In the genomic region with DNA sequence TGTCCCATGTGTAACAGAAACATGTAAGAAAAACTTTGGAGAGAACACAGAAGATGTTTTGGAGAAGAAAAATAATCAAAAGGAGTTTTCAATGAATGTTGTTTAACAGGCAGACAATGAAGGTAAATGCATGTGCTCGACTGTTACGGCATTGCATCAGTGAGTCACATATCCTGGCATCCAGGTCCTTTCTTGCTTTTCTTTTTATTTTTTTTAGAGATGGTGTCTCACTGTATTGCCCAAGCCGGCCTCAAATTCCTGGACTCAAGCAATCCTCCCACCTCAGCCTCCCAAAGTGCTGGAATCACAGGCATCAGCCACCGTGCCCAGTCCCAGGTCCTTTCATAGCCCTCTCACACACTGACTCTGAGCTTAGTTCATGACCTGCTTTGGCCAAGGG, we compare ENCODE assay signal across 36 cellular contexts.
"Had no signal": no experiment of that assay in that cellular context is flagged by ENCODE, and none has a peak within 500 bp of the region (broad histone marks: within the 10 kb centered on the region; RNA-seq: fewer than 3 reads in every experiment).

No MANE protein-coding gene starts in this region.

- H3K9me3 Mint-ChIP-seq: activated T-helper 1 cell treated with anti-CD3 and anti-CD28 coated beads, Interleukin-12 subunit alpha, Interleukin-12 subunit beta, Interleukin-2, Interleukin-4 antibody, amounts not matched to agents 30 ng/mL and 10 ng/mL and 1 ng/mL, durations not matched to agents 14 hours and 24 hours and 36 hours; T-helper 1 cell treated with Interleukin-12 subunit alpha and Interleukin-12 subunit beta and Interleukin-4 antibody, amounts not matched to agents 30 μg/mL and 1 μg/mL, for 36 hours had no signal

- DNase-seq: activated B cell treated with CpG ODN at 0.5 μM for 24 hours; activated CD4-positive, alpha-beta memory T cell treated with anti-CD3 and anti-CD28 coated beads for 36 hours; activated CD4-positive, alpha-beta T cell treated with anti-CD3 and anti-CD28 coated beads for 4 hours; activated CD4-positive, alpha-beta T cell treated with anti-CD3 and anti-CD28 coated beads, Interleukin-2, amount 10 ng/mL, durations not matched to agents 24 days and 14 days; activated CD4-positive, alpha-beta T cell treated with anti-CD3 and anti-CD28 coated beads, Interleukin-2, amount 50 U/mL, for 1 hour; activated CD4-positive, alpha-beta T cell treated with anti-CD3 and anti-CD28 coated beads, Interleukin-2, amount 50 U/mL, for 4 hours; activated CD4-positive, CD25-positive, alpha-beta regulatory T cell treated with anti-CD3 and anti-CD28 coated beads, Interleukin-2, amount 50 U/mL, for 72 hours; activated CD8-positive, alpha-beta memory T cell treated with anti-CD3 and anti-CD28 coated beads, Interleukin-2, amount 50 U/mL, for 4 hours; activated CD8-positive, alpha-beta T cell treated with anti-CD3 and anti-CD28 coated beads for 36 hours; activated effector memory CD4-positive, alpha-beta T cell treated with anti-CD3 and anti-CD28 coated beads, Interleukin-2, amount 50 U/mL, for 16 hours; activated gamma-delta T cell treated with Interleukin-2 at 50 U/mL for 16 hours; activated naive CD4-positive, alpha-beta T cell; activated naive CD4-positive, alpha-beta T cell treated with anti-CD3 and anti-CD28 coated beads for 36 hours; activated naive CD4-positive, alpha-beta T cell treated with anti-CD3 and anti-CD28 coated beads, Interleukin-2, amount 50 U/mL, for 16 hours; activated naive CD8-positive, alpha-beta T cell treated with anti-CD3 and anti-CD28 coated beads, Interleukin-2, amount 10 ng/mL, durations not matched to agents 7 days and 5 days; activated naive CD8-positive, alpha-beta T cell treated with anti-CD3 and anti-CD28 coated beads, Interleukin-2, amount 50 U/mL, for 24 hours; activated T-cell treated with anti-CD3 and anti-CD28 coated beads for 4 hours; activated T-cell treated with anti-CD3 and anti-CD28 coated beads, Interleukin-2, amount 50 U/mL, for 1 hour; activated T-cell treated with anti-CD3 and anti-CD28 coated beads, Interleukin-2, amount 50 U/mL, for 4 hours; activated T-cell treated with anti-CD3 and anti-CD28 coated beads, Interleukin-2, amount 50 U/mL, for 72 hours; amygdala; anterior cingulate cortex; cerebellar nuclear complex; T-helper 1 cell; T-helper 2 cell; T-helper 9 cell had no signal

- H3K27me3 Mint-ChIP-seq: activated B cell treated with CpG ODN at 0.5 μM for 24 hours; activated CD4-positive, alpha-beta memory T cell treated with anti-CD3 and anti-CD28 coated beads for 36 hours; activated CD4-positive, alpha-beta T cell treated with anti-CD3 and anti-CD28 coated beads, Interleukin-2, amount 10 ng/mL, durations not matched to agents 24 days and 14 days; activated CD8-positive, alpha-beta T cell treated with anti-CD3 and anti-CD28 coated beads for 36 hours; activated naive CD8-positive, alpha-beta T cell; activated naive CD8-positive, alpha-beta T cell treated with anti-CD3 and anti-CD28 coated beads, Interleukin-2, amount 10 ng/mL, durations not matched to agents 7 days and 5 days; activated naive CD8-positive, alpha-beta T cell treated with anti-CD3 and anti-CD28 coated beads, Interleukin-2, amount 50 U/mL, for 24 hours; activated T-helper 17 cell treated with anti-CD3 and anti-CD28 coated beads, Interleukin-2, amount 50 U/mL, for 72 hours; brain; central memory CD8-positive, alpha-beta T cell had no signal

- H3K4me1 ChIP-seq: ascending aorta had no signal

- H3K36me3 Mint-ChIP-seq: activated naive CD8-positive, alpha-beta T cell treated with anti-CD3 and anti-CD28 coated beads, Interleukin-2, amount 10 ng/mL, durations not matched to agents 7 days and 5 days had no signal

- H3K4me3 Mint-ChIP-seq: activated B cell treated with CpG ODN at 0.5 μM for 24 hours; activated CD4-positive, alpha-beta memory T cell treated with anti-CD3 and anti-CD28 coated beads for 36 hours; activated CD4-positive, alpha-beta T cell treated with anti-CD3 and anti-CD28 coated beads, Interleukin-2, amount 10 ng/mL, durations not matched to agents 24 days and 14 days; activated CD8-positive, alpha-beta T cell treated with anti-CD3 and anti-CD28 coated beads for 36 hours; activated naive CD4-positive, alpha-beta T cell treated with anti-CD3 and anti-CD28 coated beads for 36 hours; activated naive CD8-positive, alpha-beta T cell; activated naive CD8-positive, alpha-beta T cell treated with anti-CD3 and anti-CD28 coated beads, Interleukin-2, amount 10 ng/mL, durations not matched to agents 7 days and 5 days; activated naive CD8-positive, alpha-beta T cell treated with anti-CD3 and anti-CD28 coated beads, Interleukin-2, amount 50 U/mL, for 24 hours; activated T-cell treated with anti-CD3 and anti-CD28 coated beads, Interleukin-2, amount 50 U/mL, for 4 hours; activated T-cell treated with anti-CD3 and anti-CD28 coated beads, Interleukin-2, amount 50 U/mL, for 72 hours; activated T-helper 1 cell treated with anti-CD3 and anti-CD28 coated beads, Interleukin-12 subunit alpha, Interleukin-12 subunit beta, Interleukin-2, Interleukin-4 antibody, amounts not matched to agents 30 ng/mL and 10 ng/mL and 1 ng/mL, durations not matched to agents 14 hours and 24 hours and 36 hours; activated T-helper 17 cell treated with anti-CD3 and anti-CD28 coated beads, Interleukin-2, amount 50 U/mL, for 72 hours; brain; central memory CD8-positive, alpha-beta T cell; T-helper 1 cell treated with Interleukin-12 subunit alpha and Interleukin-12 subunit beta and Interleukin-4 antibody, amounts not matched to agents 30 μg/mL and 1 μg/mL, for 36 hours; T-helper 2 cell treated with Interferon-gamma antibody and Interleukin-4, amounts not matched to agents 5 μg/mL and 100 μg/mL, for 36 hours had no signal

- H3K4me3 ChIP-seq: ascending aorta, cardiac muscle cell had no signal

- H3K4me1 Mint-ChIP-seq: activated CD4-positive, alpha-beta T cell treated with anti-CD3 and anti-CD28 coated beads, Interleukin-2, amount 10 ng/mL, durations not matched to agents 24 days and 14 days; activated naive CD8-positive, alpha-beta T cell treated with anti-CD3 and anti-CD28 coated beads, Interleukin-2, amount 10 ng/mL, durations not matched to agents 7 days and 5 days; activated naive CD8-positive, alpha-beta T cell treated with anti-CD3 and anti-CD28 coated beads, Interleukin-2, amount 50 U/mL, for 24 hours; activated T-helper 17 cell treated with anti-CD3 and anti-CD28 coated beads, Interleukin-2, amount 50 U/mL, for 72 hours; brain; central memory CD8-positive, alpha-beta T cell had no signal

- H3K27me3 ChIP-seq: ascending aorta, cardiac muscle cell had no signal

- H3K36me3 ChIP-seq: ascending aorta, cardiac muscle cell had no signal

- H3K27ac Mint-ChIP-seq: activated B cell treated with CpG ODN at 0.5 μM for 24 hours; activated CD4-positive, alpha-beta memory T cell treated with anti-CD3 and anti-CD28 coated beads for 36 hours; activated CD4-positive, alpha-beta T cell treated with anti-CD3 and anti-CD28 coated beads, Interleukin-2, amount 10 ng/mL, durations not matched to agents 24 days and 14 days; activated CD8-positive, alpha-beta T cell treated with anti-CD3 and anti-CD28 coated beads for 36 hours; activated naive CD4-positive, alpha-beta T cell treated with anti-CD3 and anti-CD28 coated beads for 36 hours; activated naive CD8-positive, alpha-beta T cell; activated naive CD8-positive, alpha-beta T cell treated with anti-CD3 and anti-CD28 coated beads, Interleukin-2, amount 10 ng/mL, durations not matched to agents 7 days and 5 days; activated naive CD8-positive, alpha-beta T cell treated with anti-CD3 and anti-CD28 coated beads, Interleukin-2, amount 50 U/mL, for 24 hours; activated T-cell treated with anti-CD3 and anti-CD28 coated beads, Interleukin-2, amount 50 U/mL, for 72 hours; activated T-helper 1 cell treated with anti-CD3 and anti-CD28 coated beads, Interleukin-12 subunit alpha, Interleukin-12 subunit beta, Interleukin-2, Interleukin-4 antibody, amounts not matched to agents 30 ng/mL and 10 ng/mL and 1 ng/mL, durations not matched to agents 14 hours and 24 hours and 36 hours; activated T-helper 17 cell treated with anti-CD3 and anti-CD28 coated beads, Interleukin-2, amount 50 U/mL, for 72 hours; brain; T-helper 1 cell treated with Interleukin-12 subunit alpha and Interleukin-12 subunit beta and Interleukin-4 antibody, amounts not matched to agents 30 μg/mL and 1 μg/mL, for 36 hours; T-helper 2 cell treated with Interferon-gamma antibody and Interleukin-4, amounts not matched to agents 5 μg/mL and 100 μg/mL, for 36 hours had no signal

- H3K27ac ChIP-seq: ascending aorta, cardiac muscle cell, VCaP had no signal
